Comparison of ENCODE assay signal across 8 cellular contexts in genomic region chr14:50668852-50669194, GRCh38. TPM values are rescaled to one million over a fixed set of nuclear protein-coding genes. Genes with fewer than 3 reads are reported as not detected.
A peak's percentile ranks its signal among the peaks of the same experiment; 100 is the strongest.
DNase-seq lines count a peak whose midpoint lies in the region; ATAC-seq, FAIRE-seq and TF ChIP-seq lines count a peak whose summit lies in the region.

No MANE protein-coding gene starts in this region.

- no peak for TF ChIP-seq POLR2A in adrenal gland (IDR thresholded peaks at IDR 0.05)

- no peak for DNase-seq in GM23248
- no peak for DNase-seq in adrenal gland
- no peak for DNase-seq in keratinocyte (ENCODE audit: low read depth, low spot score)
- DNase-seq in GM19239 (ENCODE audit: insufficient read length, low spot score), result no peak

- peak overlapping the region; percentile 85 for H3K27ac ChIP-seq in GM23248
- H3K27ac ChIP-seq in adrenal gland, result peak overlapping the region; percentile 93 to 98 (median 96)
- H3K27ac ChIP-seq in keratinocyte (ENCODE audit: control insufficient read depth, insufficient read depth, low read length), result peak overlapping the region; percentile 90
- H3K27ac ChIP-seq in subcutaneous abdominal adipose tissue (ENCODE audit: low read depth, low read length), result peak overlapping the region; percentile 97

- H3K4me2 ChIP-seq in GM23248 (ENCODE audit: unreplicated experiment) (peak overlapping the region; percentile 98), keratinocyte (ENCODE audit: control insufficient read depth, extremely low read depth, insufficient read depth, low read depth, low read length) (peak overlapping the region; percentile 94)

- no peak for TF ChIP-seq CTCF in adrenal gland (IDR thresholded peaks at IDR 0.05)
- TF ChIP-seq CTCF in keratinocyte (optimal IDR thresholded peaks at IDR 0.05 in 1 of 3, IDR thresholded peaks at IDR 0.05 in 1 of 3, conservative IDR thresholded peaks at IDR 0.05 in 1 of 3; ENCODE audit: extremely low read depth in 1 of 3, insufficient read depth in 2 of 3, low read length in 3 of 3), result no peak

- H3K4me3 ChIP-seq in GM23248 (peak overlapping the region; percentile 90), adrenal gland (peak overlapping the region in 3 of 4 donors; percentile 49 to 90 (median 59)), keratinocyte (ENCODE audit: control insufficient read depth in 2 of 3, extremely low read depth in 1 of 3, insufficient read depth in 2 of 3, low read depth in 1 of 3, low read length in 3 of 3) (peak overlapping the region; percentile 85 to 96 (median 90)), subcutaneous abdominal adipose tissue (ENCODE audit: low read depth in 1 of 5, low read length in 5 of 5) (peak overlapping the region; percentile 86 to 97 (median 93))

- H3K4me1 ChIP-seq in GM23248 (ENCODE audit: insufficient read depth) (peaks cover 15% of the 10 kb centered on the region), adrenal gland (replicated peaks in 1 of 2) (peaks cover 4 to 26% of the 10 kb centered on the region in 2 donors), keratinocyte (ENCODE audit: control insufficient read depth, extremely low read depth, insufficient read depth, low read length) (peaks cover 24% of the 10 kb centered on the region), subcutaneous abdominal adipose tissue (ENCODE audit: control insufficient read depth in 5 of 5, insufficient read depth in 5 of 5, low read length in 5 of 5) (peaks cover 2 to 22% (median 13%) of the 10 kb centered on the region in 5 donors)

- H3K9me3 ChIP-seq in GM23248 (ENCODE audit: low read depth) (no peaks in the 10 kb centered on the region), adrenal gland (replicated peaks in 1 of 3) (no peaks in the 10 kb centered on the region), keratinocyte (ENCODE audit: control insufficient read depth, low read depth, low read length) (no peaks in the 10 kb centered on the region), subcutaneous abdominal adipose tissue (ENCODE audit: control insufficient read depth in 5 of 5, low read length in 5 of 5) (no peaks in the 10 kb centered on the region)

- no peak for ATAC-seq in GM18858 (IDR thresholded peaks at IDR 0.05; ENCODE audit: unreplicated experiment)
- ATAC-seq in HG02642 (IDR thresholded peaks at IDR 0.05; ENCODE audit: poor library complexity, unreplicated experiment), result no peak
- no peak for ATAC-seq in HG02763 (IDR thresholded peaks at IDR 0.05; ENCODE audit: unreplicated experiment)

- H3K27me3 ChIP-seq in GM23248 (replicated peaks; ENCODE audit: insufficient read depth) (no peaks in the 10 kb centered on the region), adrenal gland (no peaks in the 10 kb centered on the region), keratinocyte (ENCODE audit: control insufficient read depth, extremely low read depth, insufficient read depth, low read length) (no peaks in the 10 kb centered on the region), subcutaneous abdominal adipose tissue (ENCODE audit: control insufficient read depth in 5 of 5, insufficient read depth in 4 of 5, low read length in 5 of 5) (no peaks in the 10 kb centered on the region)

- H3K9me2 ChIP-seq in GM23248 (ENCODE audit: insufficient read depth), result no peaks in the 10 kb centered on the region

- H4K20me1 ChIP-seq in GM23248 (ENCODE audit: insufficient read depth) (no peaks in the 10 kb centered on the region), keratinocyte (ENCODE audit: control insufficient read depth, extremely low read depth, insufficient read depth, low read length) (peaks cover 3% of the 10 kb centered on the region)

- H3K79me2 ChIP-seq in GM23248 (ENCODE audit: insufficient read depth), result peaks cover 39% of the 10 kb centered on the region
- peaks cover 37% of the 10 kb centered on the region for H3K79me2 ChIP-seq in keratinocyte (ENCODE audit: control insufficient read depth, insufficient read depth, low read length)

- H3K36me3 ChIP-seq in GM23248 (ENCODE audit: low read depth), result 0 out of 2 replicates have a peak, but pooled peaks cover 4% of the 10 kb centered on the region
- H3K36me3 ChIP-seq in adrenal gland (replicated peaks in 1 of 2), result peaks cover 0 to 4% of the 10 kb centered on the region in 2 donors
- peaks cover 2 to 5% of the 10 kb centered on the region in 2 experiments for H3K36me3 ChIP-seq in keratinocyte (ENCODE audit: control insufficient read depth in 2 of 2, extremely low read depth in 1 of 2, insufficient read depth in 2 of 2, low read length in 2 of 2)
- peaks cover 0 to 4% (median 3%) of the 10 kb centered on the region in 5 donors for H3K36me3 ChIP-seq in subcutaneous abdominal adipose tissue (ENCODE audit: control insufficient read depth in 5 of 5, insufficient read depth in 5 of 5, low read length in 5 of 5)

- FAIRE-seq in keratinocyte (lab: Jason Lieb, UNC) (no peak), GM19239 (lab: Jason Lieb, UNC) (no peak)

- dilution Hi-C loops in keratinocyte (cut with MboI; ENCODE audit: extremely low pct_ligation_motif_present, low sequenced_read_pairs), result no loop called here

- intact Hi-C loops in adrenal gland (cut with DNase I), result no loop called here

- WGBS in GM23248 (ENCODE audit: low coverage in 1 of 2, low lambda C conversion rate in 2 of 2, missing lambda C conversion rate in 2 of 2), 2 experiments, result 24 to 25% methylated on average over 6 of the region's 6 CpGs
- WGBS in adrenal gland, 4 donors, result 5 to 7% (median 6%) methylated on average over 6 of the region's 6 CpGs

- H3K9ac ChIP-seq in GM23248 (peak overlapping the region; percentile 94), keratinocyte (ENCODE audit: control insufficient read depth, extremely low read depth, insufficient read depth, low read length) (peak overlapping the region; percentile 92), subcutaneous abdominal adipose tissue (ENCODE audit: low read length in 5 of 5) (peak overlapping the region; percentile 23 to 98 (median 93))

- in situ Hi-C loops in GM23248 (cut with MboI), result no loop called here

- H2AFZ ChIP-seq in GM23248 (peak overlapping the region; percentile 81), keratinocyte (ENCODE audit: control insufficient read depth, low read length) (peak overlapping the region; percentile 68)

- H3K9me1 ChIP-seq in keratinocyte (ENCODE audit: control insufficient read depth, extremely low read depth, insufficient read depth, low read length), result peaks cover 3% of the 10 kb centered on the region

- peaks cover 23% of the 10 kb centered on the region for H3F3A ChIP-seq in GM23248 (ENCODE audit: insufficient read depth)

RNA-seq across cellular contexts. Expression of gene SAV1, which starts 0.7 kb away (rescaled TPM):
- total RNA-seq in GM23248 (2014; rRNA removed; shearing (Covaris generic)), result 15.3 and 30.2 TPM in 2 replicates
- polyA plus RNA-seq in GM23248 (2016; fragmentation: Nextera tagmentation; extraction: Ambion mirVana), result 27.1 and 28.6 TPM in 2 replicates
- 10 to 100 TPM; 20.3 to 39.2 (median 28.5) TPM for total RNA-seq in adrenal gland
- polyA plus RNA-seq in adrenal gland, result 10 to 100 TPM; 24.5 to 27.2 (median 25.8) TPM
- polyA plus RNA-seq in keratinocyte, result 11.4 to 26.0 TPM (median 22.3 TPM) in 3 replicates
- 28.7 TPM for polyA plus RNA-seq in keratinocyte (2011; ENCODE audit: low read depth)
- polyA plus RNA-seq in keratinocyte (2011; cell fraction: cytosol; rRNA removed), result 17.6 and 32.3 TPM in 2 replicates
- polyA plus RNA-seq in keratinocyte (2011; cell fraction: nucleus; rRNA removed), result 14.2 and 18.4 TPM in 2 replicates
- 18.7 and 25.5 TPM in 2 replicates for polyA plus RNA-seq in keratinocyte (2012; ENCODE audit: low replicate concordance)
- 7.6 to 21.5 TPM (median 12.2 TPM) in 3 replicates for polyA minus RNA-seq in keratinocyte
- polyA minus RNA-seq in keratinocyte (2011; cell fraction: cytosol; rRNA and poly(A)+ RNA removed), result 14.2 TPM
- 10.9 and 13.7 TPM in 2 replicates for polyA minus RNA-seq in keratinocyte (2011; cell fraction: nucleus; rRNA and poly(A)+ RNA removed)
